8 cellular contexts compared by ENCODE assay signal in the genomic region with DNA sequence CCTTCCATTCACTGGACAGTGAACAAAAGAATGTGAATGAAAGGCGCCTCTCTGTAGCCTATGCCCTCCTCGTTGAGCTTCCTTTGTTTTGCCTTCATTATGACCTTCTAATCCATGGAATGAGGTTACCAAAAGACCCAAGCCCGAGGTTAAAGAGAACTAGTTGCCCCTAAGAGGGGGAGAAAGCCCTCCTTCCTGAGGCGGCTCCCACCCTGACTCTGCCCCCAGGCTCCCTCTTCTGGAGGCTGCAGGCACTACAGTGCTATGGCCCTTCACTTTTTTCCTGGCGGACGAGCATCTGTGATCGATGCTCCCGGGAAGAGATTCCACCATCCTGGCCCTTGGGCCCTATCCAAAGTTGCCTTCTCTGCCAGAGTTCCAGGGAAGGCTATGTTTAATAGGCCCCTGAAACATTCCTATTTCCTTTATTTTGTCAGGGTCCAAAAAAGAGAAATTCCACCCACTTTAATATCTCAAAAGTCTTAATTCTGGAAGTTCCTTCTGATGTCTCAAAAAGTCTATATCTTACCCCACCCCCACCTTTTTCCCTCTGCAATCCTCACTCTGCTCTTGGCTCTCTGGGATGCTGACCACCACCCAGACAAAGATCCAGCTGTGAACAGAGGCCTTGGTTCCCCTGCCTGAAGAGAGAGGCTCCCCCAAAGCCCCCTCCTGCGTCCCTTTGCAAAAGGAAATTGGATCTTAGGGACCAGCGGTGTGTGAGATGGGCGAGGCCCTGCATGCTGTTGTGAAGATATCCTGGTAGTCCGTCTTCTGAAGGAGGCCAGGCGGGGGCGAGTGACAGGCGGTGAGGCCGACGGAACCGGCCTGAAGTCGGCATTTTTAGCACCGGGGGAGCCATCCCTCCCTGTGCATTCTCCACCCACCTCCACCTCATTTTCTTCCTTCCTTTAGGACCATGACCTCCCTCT.
DNase-seq lines count a peak whose midpoint lies in the region; ATAC-seq and TF ChIP-seq lines count a peak whose summit lies in the region.

No MANE protein-coding gene starts in this region.

- 47 to 66% methylated on average over 15 to 20 of the region's 20 CpGs for WGBS in endodermal cell (ENCODE audit: insufficient coverage in 1 of 2, insufficient read length in 1 of 2), 2 experiments
- 58 to 67% methylated on average over 18 to 20 of the region's 20 CpGs for WGBS in thyroid gland, 2 donors

- H3K9me3 Mint-ChIP-seq in endodermal cell: no peaks in the 10 kb centered on the region
- H3K9me3 Mint-ChIP-seq in naive B cell: no peaks in the 10 kb centered on the region

- H3K9me3 ChIP-seq in MG63: no peaks in the 10 kb centered on the region
- H3K9me3 ChIP-seq in endodermal cell (ENCODE audit: control insufficient read depth, low read length): no peaks in the 10 kb centered on the region
- no peaks in the 10 kb centered on the region for H3K9me3 ChIP-seq in thyroid gland

- H3K4me1 Mint-ChIP-seq in endodermal cell (peaks cover 26% of the 10 kb centered on the region), naive B cell (peaks cover 0 to 7% (median 4%) of the 10 kb centered on the region in 3 donors)

- H3K27ac ChIP-seq in 22Rv1 (no peak overlapping the region), endodermal cell (ENCODE audit: low read depth, low read length) (peak overlapping the region; percentile 87), thyroid gland (no peak overlapping the region)

- peaks cover 17% of the 10 kb centered on the region for H3K27me3 Mint-ChIP-seq in endodermal cell (ENCODE audit: insufficient read depth)
- peaks cover 27 to 56% (median 47%) of the 10 kb centered on the region in 3 donors for H3K27me3 Mint-ChIP-seq in naive B cell

- no peaks in the 10 kb centered on the region for H3K27me3 ChIP-seq in MG63
- peaks cover 6% of the 10 kb centered on the region for H3K27me3 ChIP-seq in endodermal cell (ENCODE audit: control insufficient read depth, insufficient read depth, low read length, poor library complexity, severe bottlenecking)
- no peaks in the 10 kb centered on the region for H3K27me3 ChIP-seq in thyroid gland

- no peaks in the 10 kb centered on the region for H3K36me3 Mint-ChIP-seq in endodermal cell (ENCODE audit: low read depth)
- no peaks in the 10 kb centered on the region for H3K36me3 Mint-ChIP-seq in naive B cell

- ATAC-seq in naive B cell (ENCODE audit: low read depth in 2 of 2): no peak

- TF ChIP-seq POLR2A in thyroid gland (IDR thresholded peaks at IDR 0.05): no peak

- no peak overlapping the region for H3K4me3 Mint-ChIP-seq in endodermal cell
- peak overlapping the region in 1 of 8 donors; percentile 64 for H3K4me3 Mint-ChIP-seq in naive B cell

- H3K4me3 ChIP-seq in GM12865 (ENCODE audit: low read depth, low read length) (no peak overlapping the region), MG63 (no peak overlapping the region), endodermal cell (ENCODE audit: low read length) (no peak overlapping the region), thyroid gland (replicated peaks in 1 of 3) (no peak overlapping the region)

- no peak overlapping the region for H3K9ac ChIP-seq in endodermal cell (ENCODE audit: extremely low read depth, low read length, poor library complexity, severe bottlenecking)

- intact Hi-C loops in thyroid gland (cut with DNase I): loop anchor here (5.0 kb wide), 1 partner anchor 187 kb away; a partner anchor contains a TSS

- no peaks in the 10 kb centered on the region for H3K36me3 ChIP-seq in MG63
- H3K36me3 ChIP-seq in endodermal cell (ENCODE audit: control insufficient read depth, insufficient read depth, low read length): no peaks in the 10 kb centered on the region
- no peaks in the 10 kb centered on the region for H3K36me3 ChIP-seq in thyroid gland

- H3K4me1 ChIP-seq in endodermal cell (ENCODE audit: control insufficient read depth, insufficient read depth, low read length) (peaks cover 3% of the 10 kb centered on the region), thyroid gland (peaks cover 3 to 28% of the 10 kb centered on the region in 2 donors)

- no peak overlapping the region for H3K27ac Mint-ChIP-seq in endodermal cell
- no peak overlapping the region for H3K27ac Mint-ChIP-seq in naive B cell

- peak; percentile 11 for DNase-seq in GM12865 (ENCODE audit: low read depth)
- DNase-seq in MG63: peak; percentile 33
- DNase-seq in activated CD4-positive, alpha-beta T cell treated with anti-CD3 and anti-CD28 coated beads, Interleukin-2, amount 50 U/mL, for 48 hours: peak; percentile 49 to 61
- DNase-seq in endodermal cell: peak; percentile 95
- DNase-seq in naive B cell: peak; percentile 7
- peak; percentile 54 to 60 for DNase-seq in thyroid gland
- no peak for DNase-seq in NCI-H1694 (lab: John Stamatoyannopoulos, UW)

- TF ChIP-seq CTCF in 22Rv1 (IDR thresholded peaks at IDR 0.05) (peak; percentile 90), GM12865 (IDR thresholded peaks at IDR 0.05; ENCODE audit: insufficient read depth, low read depth, low read length, missing control alignments) (peak; percentile 88), endodermal cell (conservative IDR thresholded peaks at IDR 0.05) (peak; percentile 96), thyroid gland (IDR thresholded peaks at IDR 0.05) (peak; percentile 81 to 96 (median 85))
